In genomic region chr12:93020225-93020997, GRCh38 we compare ENCODE assay signal across 16 cellular contexts.
DNase-seq lines count a peak whose midpoint lies in the region; ATAC-seq, FAIRE-seq and TF ChIP-seq lines count a peak whose summit lies in the region.
"Had no signal": no experiment of that assay in that cellular context is flagged by ENCODE, and none has a peak within 500 bp of the region (broad histone marks: within the 10 kb centered on the region; RNA-seq: fewer than 3 reads in every experiment).

No MANE protein-coding gene starts in this region.

- no peak overlapping the region for H3K14ac ChIP-seq in H1 (ENCODE audit: insufficient read length)

- 86% methylated on average over 8 of the region's 8 CpGs; no CpG with 5 or more reads in 1 of the 2 experiments for WGBS in H1 (ENCODE audit: extremely low coverage in 1 of 2, insufficient coverage in 1 of 2, insufficient read length in 1 of 2, insufficient replicate concordance in 2 of 2, low coverage in 1 of 2, low lambda C conversion rate in 2 of 2, missing lambda C conversion rate in 1 of 2), 2 experiments

- no peaks in the 10 kb centered on the region for H3K23me2 ChIP-seq in H1 (ENCODE audit: low read depth, low read length)

- no peak for TF ChIP-seq RAD21 in H1 (IDR thresholded peaks at IDR 0.05 in 1 of 2, conservative IDR thresholded peaks at IDR 0.05 in 1 of 2; ENCODE audit: low read depth in 2 of 2, low read length in 2 of 2)

- peak overlapping the region; percentile 54 for H3K27ac Mint-ChIP-seq in neural progenitor cell
- no peak overlapping the region for H3K27ac Mint-ChIP-seq in CD14-positive monocyte
- H3K27ac Mint-ChIP-seq: activated CD8-positive, alpha-beta T cell treated with anti-CD3 and anti-CD28 coated beads for 36 hours had no signal

- DNase-seq in DMS153 (lab: John Stamatoyannopoulos, UW), result peak; percentile 66
- DNase-seq in LoVo (ENCODE audit: low spot score), result peak; percentile 89
- DNase-seq in H1 (ENCODE audit: low read depth in 1 of 2, low spot score in 2 of 2), result no peak
- DNase-seq in neural progenitor cell (ENCODE audit: low spot score), result no peak
- DNase-seq in EL, result no peak
- no peak for DNase-seq in effector memory CD4-positive, alpha-beta T cell
- DNase-seq in CD14-positive monocyte (ENCODE audit: low spot score), result no peak
- DNase-seq: activated CD8-positive, alpha-beta T cell treated with anti-CD3 and anti-CD28 coated beads for 36 hours; activated naive CD4-positive, alpha-beta T cell; kidney; MV-4-11; stimulated activated CD4-positive, alpha-beta T cell treated with anti-CD3 and anti-CD28 coated beads, Interleukin-2, amount 100 ng/mL, for 24 hours; stimulated activated naive CD4-positive, alpha-beta T cell had no signal

- no peak overlapping the region for H4K91ac ChIP-seq in H1 (replicated peaks; ENCODE audit: insufficient read length, low read length)

- H3K27me3 Mint-ChIP-seq in neural progenitor cell (ENCODE audit: insufficient read depth, low read depth), result peaks cover 4% of the 10 kb centered on the region
- peaks cover 0 to 3% (median 0%) of the 10 kb centered on the region in 3 donors for H3K27me3 Mint-ChIP-seq in CD14-positive monocyte (ENCODE audit: low read depth in 3 of 3)
- H3K27me3 Mint-ChIP-seq: activated CD8-positive, alpha-beta T cell treated with anti-CD3 and anti-CD28 coated beads for 36 hours had no signal

- H3K36me3 ChIP-seq in H1 (ENCODE audit: control insufficient read depth in 2 of 4, insufficient read depth in 4 of 4, low read length in 3 of 4) (no peaks in the 10 kb centered on the region), neural progenitor cell (no peaks in the 10 kb centered on the region)
- no peaks in the 10 kb centered on the region for H3K36me3 ChIP-seq in effector memory CD4-positive, alpha-beta T cell (ENCODE audit: control insufficient read depth, insufficient read depth, low read length)
- H3K36me3 ChIP-seq: BLaER1 treated with 17β-estradiol and CSF1 and Interleukin-3, amounts not matched to agents 10 nM and 100 nM had no signal

- no peaks in the 10 kb centered on the region for H4K20me1 ChIP-seq in H1 (replicated peaks in 1 of 2; ENCODE audit: control insufficient read depth in 1 of 2, insufficient read depth in 2 of 2, low read length in 2 of 2)
- no peaks in the 10 kb centered on the region for H4K20me1 ChIP-seq in neural progenitor cell (ENCODE audit: low read depth)
- H4K20me1 ChIP-seq: BLaER1 treated with 17β-estradiol and CSF1 and Interleukin-3, amounts not matched to agents 10 nM and 100 nM had no signal

- no peak overlapping the region for H3K23ac ChIP-seq in H1 (ENCODE audit: insufficient read length)

- no peak overlapping the region for H3K27ac ChIP-seq in H1 (ENCODE audit: low read depth, low read length)
- H3K27ac ChIP-seq in neural progenitor cell, result no peak overlapping the region
- no peak overlapping the region for H3K27ac ChIP-seq in effector memory CD4-positive, alpha-beta T cell (ENCODE audit: insufficient read depth, low read length, poor library complexity, severe bottlenecking)
- H3K27ac ChIP-seq: BLaER1 treated with 17β-estradiol and CSF1 and Interleukin-3, amounts not matched to agents 10 nM and 100 nM had no signal

- no peak overlapping the region for H3K18ac ChIP-seq in H1 (ENCODE audit: extremely low read depth, low read length)

- H3K4me2 ChIP-seq in H1 (ENCODE audit: insufficient read depth in 1 of 2, low read depth in 2 of 2, low read length in 2 of 2) (no peak overlapping the region), neural progenitor cell (no peak overlapping the region)
- H3K4me2 ChIP-seq: BLaER1 treated with 17β-estradiol and CSF1 and Interleukin-3, amounts not matched to agents 10 nM and 100 nM had no signal

- H3K9me3 Mint-ChIP-seq in neural progenitor cell (no peaks in the 10 kb centered on the region), CD14-positive monocyte (no peaks in the 10 kb centered on the region)
- H3K9me3 Mint-ChIP-seq: activated CD8-positive, alpha-beta T cell treated with anti-CD3 and anti-CD28 coated beads for 36 hours; neural crest cell had no signal

- H3K4me1 ChIP-seq in H1 (replicated peaks in 1 of 4; ENCODE audit: control insufficient read depth in 3 of 4, insufficient read depth in 4 of 4, low read length in 3 of 4) (peaks cover 0 to 7% (median 4%) of the 10 kb centered on the region in 4 experiments; a peak in 4 of 7 replicates), neural progenitor cell (peaks cover 7% of the 10 kb centered on the region)
- H3K4me1 ChIP-seq in effector memory CD4-positive, alpha-beta T cell (ENCODE audit: control insufficient read depth, insufficient read depth, low read length, poor library complexity, severe bottlenecking), result no peaks in the 10 kb centered on the region
- H3K4me1 ChIP-seq: BLaER1 treated with 17β-estradiol and CSF1 and Interleukin-3, amounts not matched to agents 10 nM and 100 nM had no signal

- no peaks in the 10 kb centered on the region for H3K9me3 ChIP-seq in H1 (ENCODE audit: insufficient read depth in 2 of 2, low read depth in 1 of 2, low read length in 1 of 2)
- no peaks in the 10 kb centered on the region for H3K9me3 ChIP-seq in neural progenitor cell (ENCODE audit: low read depth)
- H3K9me3 ChIP-seq in effector memory CD4-positive, alpha-beta T cell (ENCODE audit: control insufficient read depth, low read length), result no peaks in the 10 kb centered on the region
- H3K9me3 ChIP-seq: BLaER1 treated with 17β-estradiol and CSF1 and Interleukin-3, amounts not matched to agents 10 nM and 100 nM had no signal

- no peak overlapping the region for H2BK12ac ChIP-seq in H1 (ENCODE audit: low read depth, low read length)

- no peak for TF ChIP-seq POLR2A in H1 (IDR thresholded peaks at IDR 0.05; ENCODE audit: control extremely low read depth in 1 of 2, low read depth in 2 of 2, low read length in 2 of 2)

- no peak overlapping the region for H2BK20ac ChIP-seq in H1 (ENCODE audit: low read length)

- H3K9ac ChIP-seq in H1 (replicated peaks in 1 of 4; ENCODE audit: extremely low read depth in 1 of 4, low read depth in 3 of 4, low read length in 3 of 4) (no peak overlapping the region), neural progenitor cell (no peak overlapping the region)
- H3K9ac ChIP-seq: BLaER1 treated with 17β-estradiol and CSF1 and Interleukin-3, amounts not matched to agents 10 nM and 100 nM had no signal

- no peaks in the 10 kb centered on the region for H3K79me2 ChIP-seq in H1 (ENCODE audit: control insufficient read depth in 1 of 2, insufficient read depth in 2 of 2, low read length in 2 of 2)
- H3K79me2 ChIP-seq in neural progenitor cell (ENCODE audit: low read depth), result no peaks in the 10 kb centered on the region

- POLR2A ChIA-PET in H1 (lab: Charles Lee; ENCODE audit: partially characterized antibody), result interaction anchor here (1.0 kb wide), 1 partner anchor 60 kb away, joined by 3 read pairs; no protein-coding TSS in a partner anchor

- H3K4me3 Mint-ChIP-seq in neural progenitor cell (no peak overlapping the region), CD14-positive monocyte (no peak overlapping the region)
- H3K4me3 Mint-ChIP-seq: activated CD8-positive, alpha-beta T cell treated with anti-CD3 and anti-CD28 coated beads for 36 hours; neural crest cell had no signal

- H4K5ac ChIP-seq in H1 (ENCODE audit: insufficient read length, low read depth, low read length), result no peak overlapping the region

- H3K4ac ChIP-seq in H1 (replicated peaks; ENCODE audit: insufficient read length, low read depth, low read length), result no peak overlapping the region

- intact Hi-C loops in CD14-positive monocyte (cut with micrococcal nuclease), result no loop called here

- H3K4me3 ChIP-seq in H1 (ENCODE audit: extremely low read depth in 1 of 4, insufficient read depth in 2 of 4, low read depth in 3 of 4, low read length in 4 of 4), result no peak overlapping the region
- H3K4me3 ChIP-seq in neural progenitor cell, result no peak overlapping the region
- H3K4me3 ChIP-seq in effector memory CD4-positive, alpha-beta T cell (ENCODE audit: insufficient read depth, low read depth, low read length, poor library complexity, severe bottlenecking), result no peak overlapping the region
- H3K4me3 ChIP-seq: BLaER1 treated with 17β-estradiol and CSF1 and Interleukin-3, amounts not matched to agents 10 nM and 100 nM had no signal

- H3K79me1 ChIP-seq in H1 (ENCODE audit: low read depth, low read length), result no peaks in the 10 kb centered on the region

- H3F3A ChIP-seq in neural progenitor cell (ENCODE audit: low read depth), result peaks cover 3% of the 10 kb centered on the region

- H2BK120ac ChIP-seq in H1 (replicated peaks; ENCODE audit: low read depth, low read length), result no peak overlapping the region

- FAIRE-seq in H1 (lab: Jason Lieb, UNC), result no peak
- FAIRE-seq: kidney had no signal

- no peaks in the 10 kb centered on the region for H3K27me3 ChIP-seq in H1 (replicated peaks in 1 of 4; ENCODE audit: control insufficient read depth in 3 of 4, extremely low read depth in 1 of 4, insufficient read depth in 3 of 4, low read length in 3 of 4)
- no peaks in the 10 kb centered on the region for H3K27me3 ChIP-seq in neural progenitor cell
- H3K27me3 ChIP-seq in effector memory CD4-positive, alpha-beta T cell (replicated peaks; ENCODE audit: control insufficient read depth, insufficient read depth, low read length, poor library complexity, severe bottlenecking), result no peaks in the 10 kb centered on the region
- H3K27me3 ChIP-seq: BLaER1 treated with 17β-estradiol and CSF1 and Interleukin-3, amounts not matched to agents 10 nM and 100 nM had no signal

- peaks cover 12% of the 10 kb centered on the region for H3K4me1 Mint-ChIP-seq in neural progenitor cell
- no peaks in the 10 kb centered on the region for H3K4me1 Mint-ChIP-seq in CD14-positive monocyte

- no peak overlapping the region for H2AK5ac ChIP-seq in H1 (ENCODE audit: low read depth, low read length)

- CTCF ChIA-PET in H1 (lab: Charles Lee; ENCODE audit: partially characterized antibody), result interaction anchor here (0.8 to 2.3 kb wide), 5 partner anchors 16 to 78 kb away, joined by 3 to 5 read pairs (median 3); no protein-coding TSS in a partner anchor

- no peak for ATAC-seq in GM19452 (IDR thresholded peaks at IDR 0.05; ENCODE audit: unreplicated experiment)
- ATAC-seq: activated CD8-positive, alpha-beta T cell treated with anti-CD3 and anti-CD28 coated beads for 36 hours had no signal

- H2AFZ ChIP-seq in H1 (ENCODE audit: low read length) (peak overlapping the region; percentile 10), neural progenitor cell (replicated peaks) (peak overlapping the region; percentile 39)

- H3K36me3 Mint-ChIP-seq in neural progenitor cell (no peaks in the 10 kb centered on the region), CD14-positive monocyte (no peaks in the 10 kb centered on the region)

- no peak for TF ChIP-seq EP300 in H1 (IDR thresholded peaks at IDR 0.05; ENCODE audit: borderline replicate concordance in 1 of 2, low read depth in 2 of 2, low read length in 2 of 2)

- no peak overlapping the region for H2BK15ac ChIP-seq in H1 (ENCODE audit: low read length)

- TF ChIP-seq CTCF in H1 (IDR thresholded peaks at IDR 0.05; ENCODE audit: control extremely low read depth in 1 of 3, insufficient read depth in 1 of 3, low read depth in 1 of 3, low read length in 3 of 3) (no peak), neural progenitor cell (IDR thresholded peaks at IDR 0.05) (no peak), CD14-positive monocyte (IDR thresholded peaks at IDR 0.05) (no peak)

- no peak overlapping the region; the same call in 1 of the 2 replicates for H4K8ac ChIP-seq in H1 (ENCODE audit: extremely low read depth, insufficient read depth, low read length)

- H3K56ac ChIP-seq in H1 (replicated peaks; ENCODE audit: insufficient read length, low read depth, low read length), result no peak overlapping the region

- H2BK5ac ChIP-seq in H1 (ENCODE audit: low read depth, low read length), result no peak overlapping the region

Comparison
In these comparisons a context has a peak if more than half of its experiments do, and no peak if none do; other contexts are left out.
1. DNase-seq: peak in DMS153 (single experiment) and LoVo (single experiment); none in H1 (0 of 2), neural progenitor cell (single experiment), EL (single experiment), effector memory CD4-positive, alpha-beta T cell (0 of 3) and CD14-positive monocyte (single experiment).